8 cellular contexts compared by ENCODE assay signal in the genomic region with DNA sequence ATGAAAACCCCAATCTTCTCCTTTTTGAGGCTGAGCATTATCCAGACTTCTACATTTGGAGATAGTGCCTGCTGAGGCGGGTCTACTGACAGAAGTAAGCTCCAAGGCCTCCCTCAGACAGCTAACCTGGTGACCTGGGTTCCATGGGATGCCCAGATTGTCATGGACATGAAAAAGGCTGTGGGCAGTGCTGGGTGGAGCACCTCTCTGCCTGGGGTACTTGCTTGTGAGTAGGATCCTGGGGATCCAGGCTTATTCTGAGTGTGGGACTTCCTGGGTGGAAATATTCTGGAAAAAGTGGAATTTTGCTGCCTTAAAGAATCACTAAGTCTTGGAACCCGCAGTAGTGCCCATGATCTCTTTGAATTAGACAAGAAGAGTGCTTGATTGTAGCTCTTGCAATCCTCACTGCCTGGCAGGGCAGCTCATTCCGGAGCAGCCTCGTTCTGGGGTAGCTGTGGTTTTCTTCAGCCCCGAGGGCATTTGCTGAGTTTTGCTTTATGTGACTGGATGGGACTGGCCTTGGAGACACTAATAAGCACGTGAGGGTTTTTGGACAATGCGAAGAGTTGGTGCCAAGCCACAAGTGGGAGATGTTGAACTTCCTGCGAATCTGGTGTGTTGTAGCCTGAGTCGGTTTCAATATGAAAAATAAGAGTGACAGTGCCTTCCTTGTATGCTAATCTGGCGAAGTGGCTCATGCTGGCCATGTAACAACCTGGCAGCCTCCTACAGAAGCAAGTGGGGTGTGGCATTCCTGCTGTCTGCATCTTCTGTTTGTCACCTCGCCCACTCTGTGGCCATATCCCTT. TPM values are rescaled to one million over a fixed set of nuclear protein-coding genes. Genes with fewer than 3 reads are reported as not detected.
DNase-seq lines count a peak whose midpoint lies in the region; ATAC-seq and TF ChIP-seq lines count a peak whose summit lies in the region.

No MANE protein-coding gene starts in this region.

- no peaks in the 10 kb centered on the region for H3K9me3 Mint-ChIP-seq in Caco-2 (ENCODE audit: unreplicated experiment)

- intact Hi-C loops in Caco-2 (cut with micrococcal nuclease; ENCODE audit: unreplicated experiment) = no loop called here

- no peak overlapping the region for H3K4me3 Mint-ChIP-seq in Caco-2 (ENCODE audit: unreplicated experiment)

- H3K27me3 Mint-ChIP-seq in Caco-2 (ENCODE audit: insufficient read depth, unreplicated experiment) = no peaks in the 10 kb centered on the region

- CTCF ChIA-PET in Caco-2 (lab: Charles Lee) = interaction anchor here (2.3 kb wide), 1 partner anchor 342 kb away, joined by 10 read pairs; no protein-coding TSS in a partner anchor

- no peak for TF ChIP-seq CTCF in Caco-2 (IDR thresholded peaks at IDR 0.05; ENCODE audit: insufficient read depth in 1 of 2, low read depth in 1 of 2, low read length in 1 of 2, severe bottlenecking in 1 of 2, unreplicated experiment in 1 of 2)
- no peak for TF ChIP-seq CTCF in WERI-Rb-1 (IDR thresholded peaks at IDR 0.05; ENCODE audit: low read depth, low read length)

- H3K27ac Mint-ChIP-seq in Caco-2 (ENCODE audit: unreplicated experiment) = no peak overlapping the region

- H3K36me3 ChIP-seq in Caco-2 (ENCODE audit: control insufficient read depth, insufficient read depth, low read length) (no peaks in the 10 kb centered on the region), WERI-Rb-1 (peaks cover 1% of the 10 kb centered on the region)

- BruUV-seq in Caco-2 (replicated peaks; lab: Mats Ljungman, UMichigan) = no TSS peak

- H3K4me1 ChIP-seq in Caco-2 = peaks cover 6% of the 10 kb centered on the region; the same call in 1 of the 2 replicates

- peak; percentile 72 for ATAC-seq in GM21737 (IDR thresholded peaks at IDR 0.05; ENCODE audit: unreplicated experiment)

- H3K4me1 Mint-ChIP-seq in Caco-2 (ENCODE audit: low read depth, unreplicated experiment) = peaks cover 13% of the 10 kb centered on the region

- H3K9me3 ChIP-seq in Caco-2 (no peaks in the 10 kb centered on the region), WERI-Rb-1 (ENCODE audit: severe bottlenecking) (no peaks in the 10 kb centered on the region)

- no peak overlapping the region for H3K4me3 ChIP-seq in Caco-2 (ENCODE audit: low read depth, low read length)
- H3K4me3 ChIP-seq in WERI-Rb-1 (ENCODE audit: low read depth, low read length) = no peak overlapping the region

- POLR2A ChIA-PET in Caco-2 (lab: Charles Lee) = no interaction called here

- H3K27me3 ChIP-seq in Caco-2 (replicated peaks; ENCODE audit: control insufficient read depth, insufficient read depth, low read length) = no peaks in the 10 kb centered on the region
- no peaks in the 10 kb centered on the region for H3K27me3 ChIP-seq in WERI-Rb-1 (ENCODE audit: insufficient read depth, low read depth, severe bottlenecking)

- H3K27ac ChIP-seq in WERI-Rb-1 = no peak overlapping the region

- peaks cover 14% of the 10 kb centered on the region for H3K36me3 Mint-ChIP-seq in Caco-2 (ENCODE audit: insufficient read depth, unreplicated experiment)

- DNase-seq in DMS79 (lab: John Stamatoyannopoulos, UW) = peak; percentile 58
- DNase-seq in NCI-H2107 treated with DMSO at 0.1 percent for 48 hours (lab: John Stamatoyannopoulos, UW; ENCODE audit: unreplicated experiment) = peak; percentile 20
- DNase-seq in dedifferentiated amniotic fluid mesenchymal stem cell (ENCODE audit: extremely low spot score) = peak; percentile 67
- DNase-seq in pons (ENCODE audit: low spot score) = peak; percentile 57
- DNase-seq in Caco-2 = no peak
- no peak for DNase-seq in WERI-Rb-1
- no peak for DNase-seq in NCI-H82 (lab: John Stamatoyannopoulos, UW)

RNA-seq across cellular contexts. Expression of gene SNRNP48, which starts 28.2 kb away (rescaled TPM):
- total RNA-seq in Caco-2 (2022) = 25.1 and 29.1 TPM in 2 replicates

Comparison
In these comparisons a context has a peak if more than half of its experiments do, and no peak if none do; other contexts are left out.
1. DNase-seq: peak in DMS79 (single experiment), NCI-H2107 treated with DMSO at 0.1 percent for 48 hours (single experiment), dedifferentiated amniotic fluid mesenchymal stem cell (single experiment) and pons (single experiment); none in Caco-2 (0 of 2), WERI-Rb-1 (single experiment) and NCI-H82 (single experiment).